Comparison of ENCODE assay signal across 13 cellular contexts in the genomic region with DNA sequence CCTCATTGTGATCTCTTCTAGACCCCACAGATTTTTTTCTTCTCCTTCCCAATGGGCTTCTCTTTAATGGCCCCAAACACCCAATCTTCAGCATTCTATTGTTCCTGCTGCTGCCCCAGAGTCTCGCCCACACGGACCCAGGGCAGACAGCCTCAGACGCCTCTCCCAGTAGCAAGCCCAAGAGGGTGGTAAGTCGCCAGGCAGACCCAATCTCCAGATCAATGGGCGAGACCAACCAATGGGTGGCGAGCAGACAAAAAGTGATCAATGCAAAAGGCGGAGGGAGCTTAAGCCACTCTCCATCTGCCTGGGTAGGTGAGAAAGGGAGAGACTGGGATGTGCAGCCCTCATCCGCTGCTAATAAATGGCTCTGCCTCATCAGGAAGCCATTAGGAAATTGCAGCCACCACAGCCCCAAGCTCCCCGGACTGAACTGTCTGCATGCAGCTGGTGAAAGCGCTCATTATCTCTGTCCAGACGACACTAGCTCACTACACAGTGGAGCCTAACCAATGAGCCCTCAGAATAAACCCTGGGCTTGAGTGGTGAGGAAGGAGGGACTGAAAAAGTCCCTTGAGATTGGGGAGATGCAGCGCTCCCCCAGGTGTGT.
DNase-seq lines count a peak whose midpoint lies in the region; ATAC-seq lines count a peak whose summit lies in the region.
"Had no signal": no experiment of that assay in that cellular context is flagged by ENCODE, and none has a peak within 500 bp of the region (broad histone marks: within the 10 kb centered on the region; RNA-seq: fewer than 3 reads in every experiment).

No MANE protein-coding gene starts in this region.

- H3K9me3 Mint-ChIP-seq in activated naive CD8-positive, alpha-beta T cell treated with anti-CD3 and anti-CD28 coated beads for 36 hours, result no peaks in the 10 kb centered on the region
- no peaks in the 10 kb centered on the region for H3K9me3 Mint-ChIP-seq in naive thymus-derived CD4-positive, alpha-beta T cell

- intact Hi-C loops in naive thymus-derived CD4-positive, alpha-beta T cell (cut with micrococcal nuclease), result loop anchor here (1.0 to 10.0 kb wide), 6 partner anchors 119 to 468 kb away; no protein-coding TSS in a partner anchor

- H3K4me3 ChIP-seq in naive thymus-derived CD4-positive, alpha-beta T cell (ENCODE audit: low read length), result peak overlapping the region; percentile 44
- H3K4me3 ChIP-seq: mucosa of descending colon had no signal

- ATAC-seq in naive thymus-derived CD4-positive, alpha-beta T cell, result no peak
- no peak for ATAC-seq in HG03097 (IDR thresholded peaks at IDR 0.05; ENCODE audit: low FRiP score, unreplicated experiment)
- ATAC-seq: mucosa of descending colon had no signal

- H3K27me3 ChIP-seq in naive thymus-derived CD4-positive, alpha-beta T cell (ENCODE audit: control insufficient read depth in 2 of 2, insufficient read depth in 2 of 2, low read length in 2 of 2), result no peaks in the 10 kb centered on the region

- H3K36me3 ChIP-seq in naive thymus-derived CD4-positive, alpha-beta T cell (ENCODE audit: control insufficient read depth in 2 of 3, insufficient read depth in 3 of 3, low read length in 3 of 3), result peaks cover 4 to 25% (median 17%) of the 10 kb centered on the region in 3 experiments

- CTCF ChIA-PET in naive thymus-derived CD4-positive, alpha-beta T cell (lab: Charles Lee), result interaction anchor here (0.6 to 3.8 kb wide), 20 partner anchors 10 to 217 kb away, joined by 3 to 24 read pairs (median 5); no protein-coding TSS in a partner anchor

- no peaks in the 10 kb centered on the region for H3K9me3 ChIP-seq in naive thymus-derived CD4-positive, alpha-beta T cell (ENCODE audit: control insufficient read depth in 2 of 3, low read length in 3 of 3)
- H3K9me3 ChIP-seq: mucosa of descending colon had no signal

- H3K27me3 Mint-ChIP-seq in activated naive CD8-positive, alpha-beta T cell treated with anti-CD3 and anti-CD28 coated beads for 36 hours, result no peaks in the 10 kb centered on the region
- H3K27me3 Mint-ChIP-seq in naive thymus-derived CD4-positive, alpha-beta T cell, result no peaks in the 10 kb centered on the region

- H3K36me3 Mint-ChIP-seq in activated naive CD8-positive, alpha-beta T cell treated with anti-CD3 and anti-CD28 coated beads for 36 hours, result peaks cover 90% of the 10 kb centered on the region
- peaks cover 29 to 70% (median 50%) of the 10 kb centered on the region in 5 donors for H3K36me3 Mint-ChIP-seq in naive thymus-derived CD4-positive, alpha-beta T cell

- peak; percentile 27 for DNase-seq in stimulated activated CD4-positive, alpha-beta T cell treated with anti-CD3 and anti-CD28 coated beads, Interleukin-4, amount 100 ng/mL, for 24 hours
- no peak for DNase-seq in stimulated activated CD4-positive, alpha-beta T cell treated with anti-CD3 and anti-CD28 coated beads, Interleukin-4, amount 100 ng/mL, for 4 hours
- DNase-seq in activated naive CD8-positive, alpha-beta T cell treated with anti-CD3 and anti-CD28 coated beads for 36 hours, result peak; percentile 46
- peak in 1 of 9 donors; percentile 35 for DNase-seq in naive thymus-derived CD4-positive, alpha-beta T cell
- DNase-seq in NCI-H2029 (lab: John Stamatoyannopoulos, UW) (no peak), HT-29 (ENCODE audit: low spot score) (no peak), NCI-H2029 treated with DMSO at 0.1 percent for 48 hours (lab: John Stamatoyannopoulos, UW) (no peak)
- DNase-seq: cerebellar nuclear complex, COR-L47, NCI-H187, SHP77 had no signal

- H3K27ac Mint-ChIP-seq in activated naive CD8-positive, alpha-beta T cell treated with anti-CD3 and anti-CD28 coated beads for 36 hours, result peak overlapping the region; percentile 99
- peak overlapping the region; percentile 90 to 99 (median 97) for H3K27ac Mint-ChIP-seq in naive thymus-derived CD4-positive, alpha-beta T cell

- H3K4me3 Mint-ChIP-seq in activated naive CD8-positive, alpha-beta T cell treated with anti-CD3 and anti-CD28 coated beads for 36 hours, result peak overlapping the region; percentile 80
- peak overlapping the region; percentile 85 to 100 (median 98) for H3K4me3 Mint-ChIP-seq in naive thymus-derived CD4-positive, alpha-beta T cell

- H3K4me1 ChIP-seq in naive thymus-derived CD4-positive, alpha-beta T cell (ENCODE audit: control insufficient read depth in 2 of 2, insufficient read depth in 2 of 2, low read length in 2 of 2), result peaks cover 90 to 91% of the 10 kb centered on the region in 2 donors

- peaks cover 93% of the 10 kb centered on the region for H3K4me1 Mint-ChIP-seq in activated naive CD8-positive, alpha-beta T cell treated with anti-CD3 and anti-CD28 coated beads for 36 hours
- peaks cover 75 to 98% (median 92%) of the 10 kb centered on the region in 7 donors for H3K4me1 Mint-ChIP-seq in naive thymus-derived CD4-positive, alpha-beta T cell

- POLR2A ChIA-PET in naive thymus-derived CD4-positive, alpha-beta T cell (lab: Charles Lee), result interaction anchor here (0.5 to 30.8 kb wide), 18 partner anchors 8 to 316 kb away, joined by 3 to 691 read pairs (median 4); no protein-coding TSS in a partner anchor

- peak overlapping the region; percentile 97 for H3K27ac ChIP-seq in naive thymus-derived CD4-positive, alpha-beta T cell (ENCODE audit: low read depth, low read length)

Comparison
In these comparisons a context has a peak if more than half of its experiments do, and no peak if none do; other contexts are left out.
1. DNase-seq: peak in stimulated activated CD4-positive, alpha-beta T cell treated with anti-CD3 and anti-CD28 coated beads, Interleukin-4, amount 100 ng/mL, for 24 hours (single experiment) and activated naive CD8-positive, alpha-beta T cell treated with anti-CD3 and anti-CD28 coated beads for 36 hours (single experiment); none in stimulated activated CD4-positive, alpha-beta T cell treated with anti-CD3 and anti-CD28 coated beads, Interleukin-4, amount 100 ng/mL, for 4 hours (0 of 2), NCI-H2029 (single experiment), HT-29 (single experiment) and NCI-H2029 treated with DMSO at 0.1 percent for 48 hours (single experiment).